Comparison of ENCODE assay signal across 1 cellular context in the genomic region with DNA sequence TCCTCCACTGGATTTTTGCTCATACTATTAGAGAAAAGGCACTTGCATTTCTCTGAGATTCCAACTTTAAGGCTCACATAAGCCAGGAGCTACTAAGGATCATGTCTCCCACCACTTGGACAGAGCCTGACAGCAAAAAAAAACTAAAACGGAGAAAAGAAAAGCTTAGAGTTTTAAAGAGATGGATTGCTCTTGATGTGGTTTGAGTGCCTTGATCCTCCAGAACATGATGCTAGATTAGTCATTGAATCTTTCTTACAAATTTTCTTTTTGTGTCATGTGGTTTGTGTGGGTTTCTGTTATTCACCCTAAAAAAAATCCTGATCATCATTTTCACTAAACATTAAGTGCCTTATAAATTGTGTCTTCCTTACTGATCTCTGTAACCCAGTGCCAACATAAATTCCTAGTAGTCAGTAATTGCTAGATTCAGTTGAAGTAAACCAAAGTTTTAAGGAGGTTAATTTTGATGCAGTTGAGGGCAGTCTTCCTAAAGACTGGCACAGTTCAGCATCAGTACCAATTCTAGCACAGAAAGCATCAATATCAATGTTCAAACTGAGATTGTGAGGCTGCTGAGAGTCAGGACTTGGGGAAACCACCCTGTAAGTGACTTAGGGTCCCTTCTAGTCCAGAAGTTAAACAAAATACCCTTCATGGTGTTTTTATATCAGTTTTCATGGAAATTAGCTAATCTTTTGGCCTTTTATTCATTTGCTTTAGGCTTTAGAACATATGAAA.
TF ChIP-seq lines count a peak whose summit lies in the region.

No MANE protein-coding gene starts in this region.

TF ChIP-seq in H1, 55 proteins besides CTCF, POLR2A, EP300 and RAD21:
- TF ChIP-seq SRF (IDR thresholded peaks at IDR 0.05; ENCODE audit: low read depth, low read length) = no peak
- no peak for TF ChIP-seq E2F6 (IDR thresholded peaks at IDR 0.05)
- TF ChIP-seq, protein P1, sequence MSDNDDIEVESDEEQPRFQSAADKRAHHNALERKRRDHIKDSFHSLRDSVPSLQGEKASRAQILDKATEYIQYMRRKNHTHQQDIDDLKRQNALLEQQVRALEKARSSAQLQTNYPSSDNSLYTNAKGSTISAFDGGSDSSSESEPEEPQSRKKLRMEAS (IDR thresholded peaks at IDR 0.05) = no peak
- TF ChIP-seq ASH2L (IDR thresholded peaks at IDR 0.05; ENCODE audit: low read length) = no peak
- no peak for TF ChIP-seq HDAC6 (IDR thresholded peaks at IDR 0.05; ENCODE audit: low read depth, low read length)
- no peak for TF ChIP-seq RXRA (IDR thresholded peaks at IDR 0.05; ENCODE audit: insufficient read depth, low read depth, low read length)
- no peak for TF ChIP-seq EGR1 (IDR thresholded peaks at IDR 0.05; ENCODE audit: borderline replicate concordance, low read depth, low read length)
- no peak for TF ChIP-seq KDM5A (IDR thresholded peaks at IDR 0.05; ENCODE audit: low read length)
- TF ChIP-seq JUND (IDR thresholded peaks at IDR 0.05; ENCODE audit: low read length) = no peak
